ENCODE assay signal across 1 cellular context in the genomic region with DNA sequence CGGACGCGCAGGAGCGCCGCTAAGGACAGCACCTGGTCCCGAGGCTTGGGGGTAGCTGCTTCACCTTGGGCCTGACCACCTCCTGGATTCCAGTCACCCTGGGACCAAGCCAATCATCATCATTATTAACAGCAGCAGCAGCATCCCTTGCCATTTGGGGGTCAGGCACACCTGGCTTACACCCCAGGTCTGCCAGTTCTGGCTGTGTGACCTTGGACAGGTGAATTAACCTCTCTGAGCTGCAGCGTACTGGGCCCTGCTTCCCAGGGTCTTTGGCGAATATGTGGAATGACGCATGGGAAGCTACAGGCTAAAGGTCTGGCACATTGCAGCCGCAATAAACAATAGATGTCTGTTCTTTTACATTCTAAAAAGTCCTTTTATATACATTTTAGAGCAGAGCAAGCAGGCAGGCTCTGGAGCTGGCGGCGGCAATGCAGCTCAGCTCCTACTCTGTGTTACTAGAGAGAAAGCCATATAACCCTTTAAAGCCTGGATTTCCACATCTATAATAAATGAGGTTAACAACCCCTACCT.
TF ChIP-seq lines count a peak whose summit lies in the region.

No MANE protein-coding gene starts in this region.

TF ChIP-seq in GM23338, 12 proteins besides CTCF, POLR2A, EP300 and RAD21 (continued from another document):
- TF ChIP-seq, protein P1, sequence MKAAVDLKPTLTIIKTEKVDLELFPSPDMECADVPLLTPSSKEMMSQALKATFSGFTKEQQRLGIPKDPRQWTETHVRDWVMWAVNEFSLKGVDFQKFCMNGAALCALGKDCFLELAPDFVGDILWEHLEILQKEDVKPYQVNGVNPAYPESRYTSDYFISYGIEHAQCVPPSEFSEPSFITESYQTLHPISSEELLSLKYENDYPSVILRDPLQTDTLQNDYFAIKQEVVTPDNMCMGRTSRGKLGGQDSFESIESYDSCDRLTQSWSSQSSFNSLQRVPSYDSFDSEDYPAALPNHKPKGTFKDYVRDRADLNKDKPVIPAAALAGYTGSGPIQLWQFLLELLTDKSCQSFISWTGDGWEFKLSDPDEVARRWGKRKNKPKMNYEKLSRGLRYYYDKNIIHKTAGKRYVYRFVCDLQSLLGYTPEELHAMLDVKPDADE (IDR thresholded peaks at IDR 0.05) = no peak
- TF ChIP-seq CREB1 (CRISPR knock-in tag; IDR thresholded peaks at IDR 0.05; ENCODE audit: low read depth) = no peak
- TF ChIP-seq POLR2AphosphoS5 (IDR thresholded peaks at IDR 0.05; ENCODE audit: low read depth) = no peak
